Comparison of ENCODE assay signal across 1 cellular context in genomic region chr12:92735131-92735721, GRCh38.
TF ChIP-seq lines count a peak whose summit lies in the region.

No MANE protein-coding gene starts in this region.

TF ChIP-seq in HEK293, 187 proteins besides CTCF, POLR2A, EP300 and RAD21 (continued from another document):
- peak; percentile 34; the same call in 1 of the 2 replicates for TF ChIP-seq PRDM10 (tag by site-specific recombination; IDR thresholded peaks at IDR 0.05)
- peak; percentile 45; the same call in 1 of the 2 replicates for TF ChIP-seq ZNF629 (tag by site-specific recombination; IDR thresholded peaks at IDR 0.05)
- peak; percentile 53; the same call in 1 of the 2 replicates for TF ChIP-seq IKZF3 (tag by site-specific recombination; IDR thresholded peaks at IDR 0.05)
- TF ChIP-seq ZBTB44 (tag by site-specific recombination; IDR thresholded peaks at IDR 0.05) = peak; percentile 45
- peak; percentile 45; the same call in 1 of the 2 replicates for TF ChIP-seq ZNF558 (tag by site-specific recombination; IDR thresholded peaks at IDR 0.05)
- peak; percentile 99 for TF ChIP-seq ZNF692 (tag by site-specific recombination; IDR thresholded peaks at IDR 0.05)
- TF ChIP-seq ZNF24 (tag by site-specific recombination; IDR thresholded peaks at IDR 0.05) = peak; percentile 74; the same call in 1 of the 2 replicates
- 0 out of 2 replicates have a peak, but pooled peaks have one; percentile 15 for TF ChIP-seq GLIS2 (tag by site-specific recombination; IDR thresholded peaks at IDR 0.05)
- TF ChIP-seq ZNF366 (tag by site-specific recombination; conservative IDR thresholded peaks at IDR 0.05) = peak; percentile 59; the same call in 1 of the 2 replicates
- 0 out of 2 replicates have a peak, but pooled peaks have one; percentile 35 for TF ChIP-seq ZNF2 (tag by site-specific recombination; IDR thresholded peaks at IDR 0.05)
- TF ChIP-seq ZNF621 (tag by site-specific recombination; IDR thresholded peaks at IDR 0.05) = no peak
- peak; percentile 96 for TF ChIP-seq ZNF623 (tag by site-specific recombination; IDR thresholded peaks at IDR 0.05)
- TF ChIP-seq ZNF501 (tag by site-specific recombination; IDR thresholded peaks at IDR 0.05) = peak; percentile 55
- TF ChIP-seq ZBTB26 (tag by site-specific recombination; optimal IDR thresholded peaks at IDR 0.05) = no peak
- no peak for TF ChIP-seq ZNF555 (tag by site-specific recombination; conservative IDR thresholded peaks at IDR 0.05)
- TF ChIP-seq ZFP37 (tag by site-specific recombination; IDR thresholded peaks at IDR 0.05) = no peak
- peak; percentile 71 for TF ChIP-seq ZBTB17 (tag by site-specific recombination; IDR thresholded peaks at IDR 0.05)
- TF ChIP-seq ZNF580 (tag by site-specific recombination; IDR thresholded peaks at IDR 0.05) = 0 out of 2 replicates have a peak, but pooled peaks have one; percentile 24
- peak; percentile 63; the same call in 1 of the 2 replicates for TF ChIP-seq ZSCAN30 (tag by site-specific recombination; IDR thresholded peaks at IDR 0.05)
- TF ChIP-seq ZNF449 (tag by site-specific recombination; IDR thresholded peaks at IDR 0.05) = no peak
- TF ChIP-seq GLIS1 (tag by site-specific recombination; IDR thresholded peaks at IDR 0.05) = peak; percentile 82
- TF ChIP-seq ZNF843 (tag by site-specific recombination; IDR thresholded peaks at IDR 0.05) = 0 out of 2 replicates have a peak, but pooled peaks have one; percentile 45
- peak; percentile 91 for TF ChIP-seq ZNF600 (tag by site-specific recombination; IDR thresholded peaks at IDR 0.05)
- no peak for TF ChIP-seq ZNF155 (tag by site-specific recombination; IDR thresholded peaks at IDR 0.05)
- TF ChIP-seq ZFP69B (tag by site-specific recombination; IDR thresholded peaks at IDR 0.05) = peak; percentile 94
- TF ChIP-seq ZEB2 (tag by site-specific recombination; IDR thresholded peaks at IDR 0.05) = peak; percentile 90
- 0 out of 2 replicates have a peak, but pooled peaks have one; percentile 36 for TF ChIP-seq ZNF335 (tag by site-specific recombination; conservative IDR thresholded peaks at IDR 0.05)
- peak; percentile 14; the same call in 1 of the 2 replicates for TF ChIP-seq ZNF561 (tag by site-specific recombination; IDR thresholded peaks at IDR 0.05; ENCODE audit: borderline replicate concordance)
- TF ChIP-seq MYNN (tag by site-specific recombination; IDR thresholded peaks at IDR 0.05; ENCODE audit: borderline replicate concordance) = peak; percentile 35; the same call in 1 of the 2 replicates
- peak; percentile 48; the same call in 1 of the 2 replicates for TF ChIP-seq ZNF660 (tag by site-specific recombination; IDR thresholded peaks at IDR 0.05)
- TF ChIP-seq TRIM28 (IDR thresholded peaks at IDR 0.05; ENCODE audit: borderline replicate concordance, low read length) = peak; percentile 52; the same call in 1 of the 2 replicates
- TF ChIP-seq ZXDB (tag by site-specific recombination; IDR thresholded peaks at IDR 0.05) = peak; percentile 48; the same call in 1 of the 2 replicates
- TF ChIP-seq ZNF513 (tag by site-specific recombination; IDR thresholded peaks at IDR 0.05) = no peak
- 0 out of 2 replicates have a peak, but pooled peaks have one; percentile 1 for TF ChIP-seq KLF9 (tag by site-specific recombination; IDR thresholded peaks at IDR 0.05; ENCODE audit: low read depth)
- TF ChIP-seq SCRT2 (tag by site-specific recombination; IDR thresholded peaks at IDR 0.05) = peak; percentile 49
- TF ChIP-seq ZNF140 (tag by site-specific recombination; IDR thresholded peaks at IDR 0.05) = no peak
- no peak for TF ChIP-seq KLF17 (tag by site-specific recombination; IDR thresholded peaks at IDR 0.05)
- TF ChIP-seq OSR2 (tag by site-specific recombination; IDR thresholded peaks at IDR 0.05) = peak; percentile 97
- peak; percentile 90 for TF ChIP-seq INSM2 (tag by site-specific recombination; IDR thresholded peaks at IDR 0.05)
- TF ChIP-seq ZNF354C (tag by site-specific recombination; IDR thresholded peaks at IDR 0.05; ENCODE audit: borderline replicate concordance, low read depth) = no peak
- no peak for TF ChIP-seq ZNF624 (tag by site-specific recombination; IDR thresholded peaks at IDR 0.05)
- no peak for TF ChIP-seq ZNF394 (tag by site-specific recombination; IDR thresholded peaks at IDR 0.05; ENCODE audit: borderline replicate concordance)
